Comparison of ENCODE assay signal across 25 cellular contexts in genomic region chr4:2767705-2768074, GRCh38. TPM values are rescaled to one million over a fixed set of nuclear protein-coding genes. Genes with fewer than 3 reads are reported as not detected.
DNase-seq lines count a peak whose midpoint lies in the region; ATAC-seq and TF ChIP-seq lines count a peak whose summit lies in the region.
"Had no signal": no experiment of that assay in that cellular context is flagged by ENCODE, and none has a peak within 500 bp of the region (broad histone marks: within the 10 kb centered on the region; RNA-seq: fewer than 3 reads in every experiment).

No MANE protein-coding gene starts in this region.

- no peak overlapping the region for H3K4me3 ChIP-seq in HUES6 (ENCODE audit: low read depth, low read length)
- no peak overlapping the region for H3K4me3 ChIP-seq in osteoblast (ENCODE audit: insufficient read depth, low read length)
- H3K4me3 ChIP-seq: BLaER1 treated with 17β-estradiol and CSF1 and Interleukin-3, amounts not matched to agents 10 nM and 100 nM; GM23248; neural progenitor cell; SJSA1; tibial nerve had no signal

- H3K27me3 ChIP-seq in HUES6 (ENCODE audit: control insufficient read depth, insufficient read depth, low read length) (no peaks in the 10 kb centered on the region), osteoblast (ENCODE audit: insufficient read depth, low read length) (no peaks in the 10 kb centered on the region)
- H3K27me3 ChIP-seq: foreskin keratinocyte, neural progenitor cell, SJSA1, tibial nerve had no signal

- ATAC-seq in left cardiac atrium, result peak; percentile 69 to 80
- ATAC-seq in GM18517 (IDR thresholded peaks at IDR 0.05; ENCODE audit: unreplicated experiment), result no peak
- ATAC-seq: activated naive CD8-positive, alpha-beta T cell treated with anti-CD3 and anti-CD28 coated beads, Interleukin-2, amount 50 U/mL, for 24 hours; foreskin keratinocyte; stimulated activated effector memory CD8-positive, alpha-beta T cell treated with anti-CD3 and anti-CD28 coated beads, Interleukin-12 subunit alpha, Interleukin-12 subunit beta, amount 100 ng/mL, for 72 hours; WTC11 had no signal

- no peak overlapping the region for H3K27ac ChIP-seq in HUES6 (ENCODE audit: low read depth, low read length)
- no peak overlapping the region for H3K27ac ChIP-seq in osteoblast (ENCODE audit: low read depth, low read length)
- H3K27ac ChIP-seq: BLaER1 treated with 17β-estradiol and CSF1 and Interleukin-3, amounts not matched to agents 10 nM and 100 nM; foreskin keratinocyte; GM23248; neural progenitor cell; SJSA1; tibial nerve had no signal

- peaks cover 3% of the 10 kb centered on the region for H3K9me3 ChIP-seq in HUES6 (ENCODE audit: control insufficient read depth, insufficient read depth, low read depth, low read length)
- H3K9me3 ChIP-seq in osteoblast (ENCODE audit: low read depth, low read length), result no peaks in the 10 kb centered on the region
- H3K9me3 ChIP-seq: SJSA1, tibial nerve had no signal

- no peaks in the 10 kb centered on the region for H4K20me1 ChIP-seq in osteoblast (ENCODE audit: insufficient read depth, low read length)
- H4K20me1 ChIP-seq: BLaER1 treated with 17β-estradiol and CSF1 and Interleukin-3, amounts not matched to agents 10 nM and 100 nM had no signal

- DNase-seq in D341Med (ENCODE audit: low spot score) (peak; percentile 21), left cardiac atrium (peak; percentile 56), osteoblast (ENCODE audit: insufficient read length, low spot score, missing footprints) (peak; percentile 51), NCI-H2171 (lab: John Stamatoyannopoulos, UW) (no peak), amygdala (lab: John Stamatoyannopoulos, UW) (no peak)
- DNase-seq: activated CD4-positive, alpha-beta T cell treated with anti-CD3 and anti-CD28 coated beads, Interleukin-2, amount 10 ng/mL, durations not matched to agents 24 days and 14 days; activated naive CD8-positive, alpha-beta T cell treated with anti-CD3 and anti-CD28 coated beads, Interleukin-2, amount 50 U/mL, for 24 hours; activated T-cell treated with anti-CD3 and anti-CD28 coated beads, Interleukin-2, amount 50 U/mL, for 1 hour; dermis blood vessel endothelial cell; DMS153; endodermal cell; foreskin keratinocyte; GM23248; head of caudate nucleus; mammary epithelial cell; NCI-H510A; stimulated activated CD4-positive, alpha-beta T cell treated with anti-CD3 and anti-CD28 coated beads, Interleukin-15, amount 100 ng/mL, for 24 hours had no signal

- H3K79me2 ChIP-seq in osteoblast (ENCODE audit: insufficient read depth, low read length), result no peaks in the 10 kb centered on the region

- H3K4me2 ChIP-seq in osteoblast (ENCODE audit: insufficient read depth, low read length), result no peak overlapping the region
- H3K4me2 ChIP-seq: BLaER1 treated with 17β-estradiol and CSF1 and Interleukin-3, amounts not matched to agents 10 nM and 100 nM; neural progenitor cell had no signal

- H3K9ac ChIP-seq in HUES6 (ENCODE audit: low read length), result peak overlapping the region; percentile 22
- H3K9ac ChIP-seq: BLaER1 treated with 17β-estradiol and CSF1 and Interleukin-3, amounts not matched to agents 10 nM and 100 nM; GM23248; neural progenitor cell had no signal

- no peaks in the 10 kb centered on the region for H3K36me3 ChIP-seq in HUES6 (ENCODE audit: control insufficient read depth, insufficient read depth, low read length)
- H3K36me3 ChIP-seq in osteoblast (ENCODE audit: insufficient read depth, low read length), result no peaks in the 10 kb centered on the region
- H3K36me3 ChIP-seq: BLaER1 treated with 17β-estradiol and CSF1 and Interleukin-3, amounts not matched to agents 10 nM and 100 nM; neural progenitor cell; SJSA1; tibial nerve had no signal

- no peak overlapping the region for H2AFZ ChIP-seq in osteoblast (ENCODE audit: low read length)
- H2AFZ ChIP-seq: GM23248, neural progenitor cell had no signal

- no peak for TF ChIP-seq CTCF in osteoblast (IDR thresholded peaks at IDR 0.05; ENCODE audit: extremely low read depth, low read depth, low read length)

- intact Hi-C loops in left cardiac atrium (cut with DNase I), result loop anchor here (10.0 kb wide), 4 partner anchors 77 to 267 kb away; partner anchors contain the start of gene ADD1 (in 1 of the 2)

- H3K4me1 ChIP-seq in HUES6 (ENCODE audit: control insufficient read depth, insufficient read depth, low read length), result peaks cover 20% of the 10 kb centered on the region
- peaks cover 3% of the 10 kb centered on the region for H3K4me1 ChIP-seq in osteoblast (ENCODE audit: insufficient read depth, low read length)
- H3K4me1 ChIP-seq: foreskin keratinocyte, neural progenitor cell, SJSA1 had no signal

RNA-seq across cellular contexts. Expression of gene TNIP2, which starts 11.6 kb away (rescaled TPM):
- total RNA-seq in left cardiac atrium, result 10 to 100 TPM; 23.2 to 31.4 TPM
- 37.7 and 44.9 TPM in 2 replicates for total RNA-seq in osteoblast

RNA-seq across cellular contexts. Expression of gene SH3BP2, which starts 25.2 kb away (rescaled TPM):
- total RNA-seq in left cardiac atrium (10 to 100 TPM; 28.3 to 28.5 TPM), osteoblast (26.4 and 28.0 TPM in 2 replicates)

Comparison
In these comparisons a context has a peak if more than half of its experiments do, and no peak if none do; other contexts are left out.
1. DNase-seq: peak in D341Med (single experiment), left cardiac atrium (single experiment) and osteoblast (single experiment); none in NCI-H2171 (single experiment) and amygdala (0 of 56).